ENCODE assay signal across 27 cellular contexts in genomic region chr9:123011380-123011779, GRCh38. TPM values are rescaled to one million over a fixed set of nuclear protein-coding genes. Genes with fewer than 3 reads are reported as not detected.
"Had no signal": no experiment of that assay in that cellular context is flagged by ENCODE, and none has a peak within 500 bp of the region (broad histone marks: within the 10 kb centered on the region; RNA-seq: fewer than 3 reads in every experiment).

No MANE protein-coding gene starts in this region.

- H3K4me3 ChIP-seq: coronary artery, esophagus muscularis mucosa, left ventricle myocardium inferior, lung, prostate gland, skin epidermis, spleen, thoracic aorta, transverse colon had no signal

- H3K27me3 ChIP-seq: esophagus muscularis mucosa, neutrophil, spleen, transverse colon had no signal

- DNase-seq: dermis blood vessel endothelial cell; effector memory CD4-positive, alpha-beta T cell; foreskin melanocyte; hypothalamus; immature natural killer cell; islet precursor cell; kidney glomerular epithelial cell; left colon; left ventricle myocardium inferior; naive B cell; right cardiac atrium; spleen; stimulated activated CD4-positive, alpha-beta T cell treated with anti-CD3 and anti-CD28 coated beads, Interleukin-4, amount 100 ng/mL, for 4 hours; stimulated activated naive CD8-positive, alpha-beta T cell treated with anti-CD3 and anti-CD28 coated beads, Interleukin-15, Interleukin-2, amounts not matched to agents 100 U/mL and 50 U/mL, for 24 hours; transverse colon had no signal

- H3K27ac ChIP-seq: coronary artery, esophagus muscularis mucosa, left ventricle myocardium inferior, neutrophil, prostate gland, skin epidermis, spleen, thoracic aorta, transverse colon had no signal

- FAIRE-seq: endothelial cell of umbilical vein had no signal

- ATAC-seq: left colon; natural killer cell treated with Interleukin-12 subunit alpha and Interleukin-12 subunit beta and Interleukin-15 and Interleukin-18, amount 100 ng/mL, for 72 hours; right cardiac atrium; stimulated activated memory B cell treated with anti-CD40 and anti-IgM and Interleukin-4, amounts not matched to agents 10 μg/mL and 1 μg/mL and 100 μg/mL, for 72 hours; stimulated activated naive CD8-positive, alpha-beta T cell treated with anti-CD3 and anti-CD28 coated beads, Interleukin-15, Interleukin-2, amounts not matched to agents 100 U/mL and 50 U/mL, for 24 hours had no signal

- H3K4me1 ChIP-seq: left ventricle myocardium inferior, prostate gland, spleen had no signal

- H3K9me3 ChIP-seq: esophagus muscularis mucosa, left ventricle myocardium inferior, prostate gland, thoracic aorta, transverse colon had no signal

- H3K36me3 ChIP-seq: prostate gland had no signal

RNA-seq across cellular contexts. Expression of gene GPR21, which starts 22.1 kb away (rescaled TPM):
- total RNA-seq: epithelial cell of proximal tubule had no signal
- polyA plus RNA-seq: immature natural killer cell, urinary bladder had no signal
